23 cellular contexts compared by ENCODE assay signal in the genomic region with DNA sequence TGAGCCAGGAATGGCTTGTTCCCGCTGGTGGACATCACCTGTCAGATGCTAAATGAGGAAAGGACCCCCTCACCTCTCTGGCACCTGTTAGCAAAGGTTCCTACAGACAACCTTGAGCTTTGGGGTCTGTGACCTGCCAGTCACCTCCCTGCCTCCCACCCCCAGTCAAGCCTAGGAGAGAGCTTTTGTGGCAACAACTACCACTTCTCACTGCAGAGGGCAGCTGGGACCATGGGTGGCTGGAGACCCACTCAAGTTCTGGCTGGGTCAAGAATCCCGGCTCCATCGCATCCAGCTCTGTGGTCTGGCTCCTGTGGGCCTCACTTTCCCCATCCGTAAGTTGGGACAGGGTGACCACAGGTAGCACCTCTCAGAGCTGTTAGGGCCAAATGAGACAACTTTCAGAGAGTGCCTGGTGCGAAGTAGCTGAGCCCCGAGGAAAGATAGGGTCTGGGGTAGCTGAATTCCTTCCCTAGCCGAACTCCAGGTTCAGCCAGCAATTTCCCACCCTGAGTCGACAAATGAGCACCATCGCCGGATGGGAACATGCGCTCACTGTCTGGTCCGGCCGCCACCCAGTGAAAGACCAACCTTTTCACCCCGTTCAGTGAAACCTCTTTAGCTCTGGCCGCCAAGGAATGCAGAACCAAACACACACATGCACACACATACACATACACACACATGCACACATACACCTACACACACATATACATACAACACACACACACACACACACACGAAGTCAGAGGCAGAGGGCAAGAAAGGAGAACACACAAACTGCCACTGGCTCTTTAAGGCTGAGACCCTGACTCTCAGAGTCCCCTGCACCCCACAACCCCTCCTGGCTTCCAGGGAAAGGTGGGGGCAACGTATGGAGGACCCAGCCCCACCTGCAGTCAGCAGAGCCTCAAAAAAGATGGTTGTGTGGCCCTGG. TPM values are rescaled to one million over a fixed set of nuclear protein-coding genes. Genes with fewer than 3 reads are reported as not detected.
DNase-seq lines count a peak whose midpoint lies in the region; ATAC-seq and TF ChIP-seq lines count a peak whose summit lies in the region.
"Had no signal": no experiment of that assay in that cellular context is flagged by ENCODE, and none has a peak within 500 bp of the region (broad histone marks: within the 10 kb centered on the region; RNA-seq: fewer than 3 reads in every experiment).

No MANE protein-coding gene starts in this region.

- H3K4me2 ChIP-seq in BLaER1, result no peak overlapping the region
- H3K4me2 ChIP-seq in hepatocyte, result peak overlapping the region; percentile 82

- intact Hi-C loops in Calu3 (cut with micrococcal nuclease; ENCODE audit: unreplicated experiment), result no loop called here

- CTCF ChIA-PET in Calu3 (lab: Charles Lee), result interaction anchor here (1.0 kb wide), 1 partner anchor 16 kb away, joined by 3 read pairs; no protein-coding TSS in a partner anchor

- H2AFZ ChIP-seq in hepatocyte, result no peak overlapping the region

- no peaks in the 10 kb centered on the region for H3K9me3 Mint-ChIP-seq in Calu3 (ENCODE audit: low read depth, unreplicated experiment)
- H3K9me3 Mint-ChIP-seq: activated CD4-positive, alpha-beta memory T cell treated with anti-CD3 and anti-CD28 coated beads, Interleukin-2, amount 10 ng/mL, durations not matched to agents 7 days and 5 days; activated naive CD4-positive, alpha-beta T cell treated with anti-CD3 and anti-CD28 coated beads, Interleukin-2, amount 50 U/mL, for 24 hours; activated T-cell treated with anti-CD3 and anti-CD28 coated beads, Interleukin-2, amount 50 U/mL, for 24 hours; HFFc6; natural killer cell; WTC11 had no signal

- H4K20me1 ChIP-seq in BLaER1 (no peaks in the 10 kb centered on the region), hepatocyte (ENCODE audit: insufficient read depth, poor library complexity, severe bottlenecking) (no peaks in the 10 kb centered on the region)

- no peaks in the 10 kb centered on the region for H3K4me1 Mint-ChIP-seq in Calu3 (ENCODE audit: low read depth, unreplicated experiment)
- H3K4me1 Mint-ChIP-seq: activated CD4-positive, alpha-beta memory T cell treated with anti-CD3 and anti-CD28 coated beads, Interleukin-2, amount 10 ng/mL, durations not matched to agents 7 days and 5 days; activated naive CD4-positive, alpha-beta T cell treated with anti-CD3 and anti-CD28 coated beads, Interleukin-2, amount 50 U/mL, for 24 hours had no signal

- BruUV-seq in Calu3 (replicated peaks; lab: Mats Ljungman, UMichigan), result no TSS peak

- no peaks in the 10 kb centered on the region for H3K9me2 ChIP-seq in hepatocyte (replicated peaks; ENCODE audit: insufficient read depth)

- no peak overlapping the region for H3K4me3 Mint-ChIP-seq in Calu3 (ENCODE audit: low read depth, unreplicated experiment)
- H3K4me3 Mint-ChIP-seq: activated CD4-positive, alpha-beta memory T cell treated with anti-CD3 and anti-CD28 coated beads, Interleukin-2, amount 10 ng/mL, durations not matched to agents 7 days and 5 days; activated naive CD4-positive, alpha-beta T cell treated with anti-CD3 and anti-CD28 coated beads, Interleukin-2, amount 50 U/mL, for 24 hours; activated T-cell treated with anti-CD3 and anti-CD28 coated beads, Interleukin-2, amount 50 U/mL, for 24 hours; natural killer cell; WTC11 had no signal

- H3K27ac ChIP-seq in BLaER1, result peak overlapping the region; percentile 22; the same call in 1 of the 2 replicates
- peak overlapping the region; percentile 90 for H3K27ac ChIP-seq in hepatocyte
- H3K27ac ChIP-seq in subcutaneous abdominal adipose tissue (ENCODE audit: low read depth, low read length), result no peak overlapping the region
- H3K27ac ChIP-seq: tibial artery had no signal

- peak; percentile 45 for DNase-seq in adipocyte (ENCODE audit: low read depth)
- DNase-seq in hepatocyte (ENCODE audit: low spot score), result no peak
- DNase-seq in NCI-H2171 (lab: John Stamatoyannopoulos, UW), result no peak
- no peak for DNase-seq in Calu3
- no peak for DNase-seq in cerebellar nuclear complex (lab: John Stamatoyannopoulos, UW)
- DNase-seq: activated CD4-positive, alpha-beta memory T cell treated with anti-CD3 and anti-CD28 coated beads, Interleukin-2, amount 10 ng/mL, durations not matched to agents 7 days and 5 days; activated T-cell treated with anti-CD3 and anti-CD28 coated beads, Interleukin-2, amount 50 U/mL, for 24 hours; AML-193; COR-L47; cortex of kidney; HFFc6; KG1; natural killer cell; NCI-H1092 treated with DMSO at 0.1 percent for 48 hours; NCI-H2081 treated with DMSO at 0.1 percent for 48 hours; NCI-H524; Right ventricle myocardium superior; tibial artery had no signal

- H3K4me3 ChIP-seq in BLaER1, result no peak overlapping the region
- H3K4me3 ChIP-seq in adipocyte (ENCODE audit: low read length), result peak overlapping the region; percentile 94
- peak overlapping the region; percentile 16 for H3K4me3 ChIP-seq in hepatocyte
- H3K4me3 ChIP-seq in subcutaneous abdominal adipose tissue (ENCODE audit: low read depth in 1 of 5, low read length in 5 of 5), result peak overlapping the region in 4 of 5 donors; percentile 48 to 67 (median 62)

- H3K79me2 ChIP-seq in hepatocyte, result peaks cover 39% of the 10 kb centered on the region

- no peak overlapping the region for H3K27ac Mint-ChIP-seq in Calu3 (ENCODE audit: unreplicated experiment)
- H3K27ac Mint-ChIP-seq: activated CD4-positive, alpha-beta memory T cell treated with anti-CD3 and anti-CD28 coated beads, Interleukin-2, amount 10 ng/mL, durations not matched to agents 7 days and 5 days; activated naive CD4-positive, alpha-beta T cell treated with anti-CD3 and anti-CD28 coated beads, Interleukin-2, amount 50 U/mL, for 24 hours; activated T-cell treated with anti-CD3 and anti-CD28 coated beads, Interleukin-2, amount 50 U/mL, for 24 hours; HFFc6; natural killer cell; WTC11 had no signal

- H3K9ac ChIP-seq in BLaER1 (no peak overlapping the region), adipocyte (ENCODE audit: low read length) (peak overlapping the region; percentile 97), subcutaneous abdominal adipose tissue (ENCODE audit: low read length in 5 of 5) (peak overlapping the region in 1 of 5 donors; percentile 53)

- H3K27me3 ChIP-seq in BLaER1 (no peaks in the 10 kb centered on the region), adipocyte (replicated peaks; ENCODE audit: control insufficient read depth, insufficient read depth, low read length) (no peaks in the 10 kb centered on the region), hepatocyte (no peaks in the 10 kb centered on the region), subcutaneous abdominal adipose tissue (ENCODE audit: control insufficient read depth in 5 of 5, insufficient read depth in 4 of 5, low read length in 5 of 5) (peaks cover 4 to 19% (median 17%) of the 10 kb centered on the region in 5 donors)

- WGBS in hepatocyte (ENCODE audit: low lambda C conversion rate, missing lambda C conversion rate), result 73% methylated on average over 17 of the region's 17 CpGs

- peaks cover 25% of the 10 kb centered on the region for H3K4me1 ChIP-seq in BLaER1
- H3K4me1 ChIP-seq in adipocyte (ENCODE audit: control insufficient read depth, insufficient read depth, low read length), result peaks cover 35% of the 10 kb centered on the region
- H3K4me1 ChIP-seq in hepatocyte (ENCODE audit: insufficient read depth), result peaks cover 8% of the 10 kb centered on the region
- peaks cover 0 to 20% (median 7%) of the 10 kb centered on the region in 5 donors for H3K4me1 ChIP-seq in subcutaneous abdominal adipose tissue (ENCODE audit: control insufficient read depth in 5 of 5, insufficient read depth in 5 of 5, low read length in 5 of 5)
- H3K4me1 ChIP-seq: tibial artery had no signal

- no peaks in the 10 kb centered on the region for H3K36me3 Mint-ChIP-seq in Calu3 (ENCODE audit: insufficient read depth, unreplicated experiment)
- H3K36me3 Mint-ChIP-seq: activated naive CD4-positive, alpha-beta T cell treated with anti-CD3 and anti-CD28 coated beads, Interleukin-2, amount 50 U/mL, for 24 hours; natural killer cell; WTC11 had no signal

- H3K27me3 Mint-ChIP-seq in Calu3 (ENCODE audit: unreplicated experiment), result peaks cover 42% of the 10 kb centered on the region
- H3K27me3 Mint-ChIP-seq: activated CD4-positive, alpha-beta memory T cell treated with anti-CD3 and anti-CD28 coated beads, Interleukin-2, amount 10 ng/mL, durations not matched to agents 7 days and 5 days; activated naive CD4-positive, alpha-beta T cell treated with anti-CD3 and anti-CD28 coated beads, Interleukin-2, amount 50 U/mL, for 24 hours; activated T-cell treated with anti-CD3 and anti-CD28 coated beads, Interleukin-2, amount 50 U/mL, for 24 hours had no signal

- no peak for ATAC-seq in GM21381 (IDR thresholded peaks at IDR 0.05; ENCODE audit: unreplicated experiment)
- ATAC-seq: WTC11 had no signal

- TF ChIP-seq CTCF in hepatocyte (IDR thresholded peaks at IDR 0.05; ENCODE audit: poor library complexity), result no peak
- no peak for TF ChIP-seq CTCF in Calu3 (IDR thresholded peaks at IDR 0.05; ENCODE audit: unreplicated experiment)

- no peaks in the 10 kb centered on the region for H3K36me3 ChIP-seq in BLaER1
- H3K36me3 ChIP-seq in adipocyte (ENCODE audit: control insufficient read depth, insufficient read depth, low read length, severe bottlenecking), result peaks cover 35% of the 10 kb centered on the region
- H3K36me3 ChIP-seq in hepatocyte (replicated peaks; ENCODE audit: insufficient read depth, low read depth), result no peaks in the 10 kb centered on the region
- H3K36me3 ChIP-seq in subcutaneous abdominal adipose tissue (ENCODE audit: control insufficient read depth in 5 of 5, insufficient read depth in 5 of 5, low read length in 5 of 5), result no peaks in the 10 kb centered on the region
- H3K36me3 ChIP-seq: tibial artery had no signal

- H3K9me3 ChIP-seq in BLaER1 (no peaks in the 10 kb centered on the region), adipocyte (ENCODE audit: control insufficient read depth, low read length) (no peaks in the 10 kb centered on the region), hepatocyte (ENCODE audit: low read depth) (no peaks in the 10 kb centered on the region), subcutaneous abdominal adipose tissue (ENCODE audit: control insufficient read depth in 5 of 5, low read length in 5 of 5) (no peaks in the 10 kb centered on the region)
- H3K9me3 ChIP-seq: tibial artery had no signal

RNA-seq across cellular contexts. Expression of gene TMEM119, which starts 1.9 kb away (rescaled TPM):
- 69.7 and 70.1 TPM in 2 replicates for total RNA-seq in hepatocyte
- 54.4 and 59.6 TPM in 2 replicates for polyA plus RNA-seq in hepatocyte
- not detected in 2 replicates for total RNA-seq in Calu3 (2022)

RNA-seq across cellular contexts. Expression of gene ISCU, which starts 33.6 kb away (rescaled TPM):
- total RNA-seq in hepatocyte (107 and 116 TPM in 2 replicates), Calu3 (2022) (71.6 and 85.8 TPM in 2 replicates)
- polyA plus RNA-seq in hepatocyte, result 149 and 169 TPM in 2 replicates

RNA-seq across cellular contexts. Expression of gene SART3, which starts 35.0 kb away (rescaled TPM):
- total RNA-seq in hepatocyte (41.0 and 60.4 TPM in 2 replicates), Calu3 (2022) (91.7 and 98.7 TPM in 2 replicates)
- polyA plus RNA-seq in hepatocyte, result 20.0 and 25.0 TPM in 2 replicates

RNA-seq across cellular contexts. Expression of gene SELPLG, which starts 37.7 kb away (rescaled TPM):
- total RNA-seq in hepatocyte, result 0.37 and 0.72 TPM in 2 replicates
- polyA plus RNA-seq in hepatocyte, result 1.5 and 1.8 TPM in 2 replicates
- 0.54 and 0.76 TPM in 2 replicates for total RNA-seq in Calu3 (2022)

Comparison
In these comparisons a context has a peak if more than half of its experiments do, and no peak if none do; other contexts are left out.
1. RNA of gene TMEM119, which starts 1.9 kb away (total RNA-seq): 69.7 to 70.1 TPM in hepatocyte; not detected in Calu3; every median in the first group is over 10 times any median in the second.